In the genomic region with DNA sequence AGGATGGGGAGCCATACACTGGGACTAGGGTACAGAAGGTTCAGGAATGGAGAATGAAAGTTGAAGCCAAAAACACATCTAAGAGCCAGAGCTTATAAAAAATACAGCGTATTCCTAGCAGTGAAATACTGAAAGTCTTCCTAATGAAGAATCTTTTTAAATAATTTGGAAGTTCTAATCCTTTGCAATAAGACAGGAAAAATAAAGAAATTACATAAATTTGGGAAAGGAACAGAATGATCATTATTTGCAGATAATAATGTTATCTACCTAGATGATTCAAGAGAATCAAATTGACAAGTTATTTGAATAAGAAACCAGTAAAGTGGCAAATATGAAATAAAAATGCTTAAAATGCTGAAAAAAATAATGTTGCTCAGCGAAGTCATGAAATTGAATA, we compare ENCODE assay signal across 27 cellular contexts.
"Had no signal": no experiment of that assay in that cellular context is flagged by ENCODE, and none has a peak within 500 bp of the region (broad histone marks: within the 10 kb centered on the region; RNA-seq: fewer than 3 reads in every experiment).

No MANE protein-coding gene starts in this region.

- H3K9me3 ChIP-seq: testis, thyroid gland, upper lobe of right lung had no signal

- ATAC-seq: stimulated activated effector memory CD8-positive, alpha-beta T cell treated with anti-CD3 and anti-CD28 coated beads, Interleukin-12 subunit alpha, Interleukin-12 subunit beta, amount 100 ng/mL, for 72 hours; stimulated activated memory B cell treated with anti-CD40 and anti-IgM and Interleukin-4, amounts not matched to agents 10 μg/mL and 1 μg/mL and 100 μg/mL, for 72 hours; stimulated activated naive B cell treated with anti-CD40 and anti-IgM and Interleukin-4, amounts not matched to agents 10 μg/mL and 1 μg/mL and 100 μg/mL, for 72 hours; stimulated activated naive CD8-positive, alpha-beta T cell treated with anti-CD3 and anti-CD28 coated beads, Interleukin-15, amount 100 ng/mL, for 72 hours; stimulated activated naive CD8-positive, alpha-beta T cell treated with anti-CD3 and anti-CD28 coated beads, Interleukin-15, Interleukin-2, amounts not matched to agents 100 U/mL and 50 U/mL, for 24 hours; upper lobe of right lung had no signal

- H3K27me3 ChIP-seq: stomach, suprapubic skin, testis, thyroid gland, tibial artery, tibial nerve, transverse colon, upper lobe of left lung, upper lobe of right lung, uterus, vagina had no signal

- H3K4me3 ChIP-seq: stomach, suprapubic skin, testis, thoracic aorta, thyroid gland, tibial artery, tibial nerve, transverse colon, upper lobe of left lung, upper lobe of right lung, uterus, vagina had no signal

- FAIRE-seq: urothelium cell line had no signal

- DNase-seq: stimulated activated CD4-positive, alpha-beta T cell treated with anti-CD3 and anti-CD28 coated beads, Interleukin-2, amount 100 ng/mL, for 48 hours; stimulated activated CD4-positive, alpha-beta T cell treated with anti-CD3 and anti-CD28 coated beads, Interleukin-4, amount 100 ng/mL, for 1 hour; stimulated activated CD4-positive, alpha-beta T cell treated with anti-CD3 and anti-CD28 coated beads, Interleukin-4, amount 100 ng/mL, for 24 hours; stimulated activated CD4-positive, alpha-beta T cell treated with anti-CD3 and anti-CD28 coated beads, Interleukin-4, amount 100 ng/mL, for 4 hours; stimulated activated CD8-positive, alpha-beta memory T cell treated with anti-CD3 and anti-CD28 coated beads, Interleukin-4, amount 100 ng/mL, for 48 hours; stimulated activated naive B cell treated with anti-CD40 and anti-IgM and Interleukin-4, amounts not matched to agents 10 μg/mL and 1 μg/mL and 100 μg/mL, for 72 hours; stimulated activated naive CD4-positive, alpha-beta T cell; stimulated activated naive CD4-positive, alpha-beta T cell treated with Interleukin-2 at 50 U/mL for 16 hours; stimulated activated naive CD8-positive, alpha-beta T cell treated with anti-CD3 and anti-CD28 coated beads, Interleukin-15, amount 100 ng/mL, for 72 hours; stimulated activated naive CD8-positive, alpha-beta T cell treated with anti-CD3 and anti-CD28 coated beads, Interleukin-15, Interleukin-2, amounts not matched to agents 100 U/mL and 50 U/mL, for 24 hours; stomach; substantia nigra; testis; thyroid gland; tibial artery; transverse colon; trophoblast cell; upper lobe of left lung; upper lobe of right lung; uterus had no signal

- H3K36me3 ChIP-seq: stomach, suprapubic skin, thoracic aorta, thyroid gland, transverse colon, upper lobe of left lung, upper lobe of right lung, uterus had no signal

- H3K27ac ChIP-seq: stomach, suprapubic skin, testis, thoracic aorta, thyroid gland, tibial artery, tibial nerve, transverse colon, upper lobe of left lung, upper lobe of right lung, uterus, vagina had no signal

- H3K4me1 ChIP-seq: suprapubic skin, testis, thyroid gland, transverse colon, upper lobe of left lung, upper lobe of right lung, uterus, vagina had no signal
